Comparison of ENCODE assay signal across 8 cellular contexts in the genomic region with DNA sequence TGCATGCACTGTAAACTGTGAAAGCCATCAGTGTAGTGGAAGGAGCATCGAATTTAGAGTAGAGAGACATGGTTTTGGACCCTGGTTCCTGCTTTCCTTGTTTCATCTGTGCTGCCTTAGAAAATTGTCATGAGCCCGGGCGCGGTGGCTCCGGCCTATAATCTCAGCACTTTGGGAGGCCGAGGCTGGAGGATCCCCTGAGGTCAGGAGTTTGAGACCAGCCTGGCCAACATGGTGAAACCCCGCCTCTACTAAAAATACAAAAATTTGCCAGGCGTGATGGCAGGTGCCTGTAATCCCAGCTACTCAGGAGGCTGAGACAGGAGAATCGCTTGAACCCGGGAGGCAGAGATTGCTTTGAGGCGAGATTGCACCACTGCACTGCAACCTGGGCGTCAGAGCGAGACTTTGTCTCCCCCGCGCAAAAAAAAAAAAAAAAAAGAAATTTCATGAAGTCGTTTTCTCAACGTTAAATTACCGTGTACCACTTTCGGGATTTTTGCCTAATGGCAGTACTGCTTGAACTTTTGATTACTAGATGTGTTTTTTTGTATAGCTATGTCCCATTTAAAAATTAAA. TPM values are rescaled to one million over a fixed set of nuclear protein-coding genes. Genes with fewer than 3 reads are reported as not detected.
DNase-seq lines count a peak whose midpoint lies in the region; ATAC-seq and TF ChIP-seq lines count a peak whose summit lies in the region.

No MANE protein-coding gene starts in this region.

- peak overlapping the region; percentile 81 for H3K4me3 ChIP-seq in DOHH2 (ENCODE audit: low read length)
- peak overlapping the region; percentile 93 for H3K4me3 ChIP-seq in RWPE2 (ENCODE audit: severe bottlenecking)
- peak overlapping the region; percentile 76 to 86 (median 78) for H3K4me3 ChIP-seq in esophagus muscularis mucosa
- H3K4me3 ChIP-seq in prostate gland: peak overlapping the region; percentile 69 to 73

- peaks cover 13% of the 10 kb centered on the region for H3K4me1 ChIP-seq in DOHH2 (ENCODE audit: control insufficient read depth, low read length)
- H3K4me1 ChIP-seq in RWPE2 (ENCODE audit: insufficient read depth, poor library complexity, severe bottlenecking): peaks cover 5% of the 10 kb centered on the region
- peaks cover 14 to 27% (median 23%) of the 10 kb centered on the region in 4 donors for H3K4me1 ChIP-seq in esophagus muscularis mucosa
- no peaks in the 10 kb centered on the region for H3K4me1 ChIP-seq in prostate gland (replicated peaks)

- H3K27me3 ChIP-seq in DOHH2 (ENCODE audit: control insufficient read depth, low read length) (no peaks in the 10 kb centered on the region), RWPE2 (ENCODE audit: insufficient read depth, poor library complexity, severe bottlenecking) (no peaks in the 10 kb centered on the region), esophagus muscularis mucosa (no peaks in the 10 kb centered on the region), prostate gland (replicated peaks; ENCODE audit: insufficient read depth) (no peaks in the 10 kb centered on the region)

- peaks cover 13% of the 10 kb centered on the region for H3K79me2 ChIP-seq in DOHH2 (ENCODE audit: control insufficient read depth, low read length)

- TF ChIP-seq EP300 in esophagus muscularis mucosa (IDR thresholded peaks at IDR 0.05): no peak

- DNase-seq in RWPE2 (ENCODE audit: low spot score) (no peak), esophagus muscularis mucosa (ENCODE audit: extremely low spot score) (no peak), prostate gland (ENCODE audit: low spot score) (no peak), A172 (ENCODE audit: low spot score) (no peak), SW 1271 (lab: John Stamatoyannopoulos, UW) (no peak), GM13977 (ENCODE audit: low spot score) (no peak)

- WGBS in esophagus muscularis mucosa: 58% methylated on average over 19 of the region's 19 CpGs
- WGBS in prostate gland: 36% methylated on average over 19 of the region's 19 CpGs

- H3K36me3 ChIP-seq in DOHH2 (ENCODE audit: control insufficient read depth, low read length) (peaks cover under 1% of the 10 kb centered on the region; the same call in 1 of the 2 replicates), RWPE2 (ENCODE audit: low read depth) (peaks cover 5% of the 10 kb centered on the region), esophagus muscularis mucosa (peaks cover 3 to 23% (median 11%) of the 10 kb centered on the region in 4 donors), prostate gland (no peaks in the 10 kb centered on the region)

- no peak for TF ChIP-seq POLR2A in esophagus muscularis mucosa (IDR thresholded peaks at IDR 0.05; ENCODE audit: low read depth)
- no peak for TF ChIP-seq POLR2A in prostate gland (IDR thresholded peaks at IDR 0.05)

- H3K9me3 ChIP-seq in DOHH2 (ENCODE audit: control insufficient read depth, insufficient read depth, low read length) (no peaks in the 10 kb centered on the region), RWPE2 (ENCODE audit: severe bottlenecking) (no peaks in the 10 kb centered on the region), esophagus muscularis mucosa (no peaks in the 10 kb centered on the region), prostate gland (no peaks in the 10 kb centered on the region)

- peak overlapping the region; percentile 69 for H3K4me2 ChIP-seq in DOHH2 (ENCODE audit: low read length)

- no peak for TF ChIP-seq CTCF in DOHH2 (IDR thresholded peaks at IDR 0.05; ENCODE audit: low read depth, low read length, poor library complexity, severe bottlenecking)
- TF ChIP-seq CTCF in RWPE2 (IDR thresholded peaks at IDR 0.05; ENCODE audit: poor library complexity, severe bottlenecking): no peak
- no peak for TF ChIP-seq CTCF in esophagus muscularis mucosa (IDR thresholded peaks at IDR 0.05)
- TF ChIP-seq CTCF in prostate gland (IDR thresholded peaks at IDR 0.05): no peak
- no peak for TF ChIP-seq CTCF in GM13977 (IDR thresholded peaks at IDR 0.05; ENCODE audit: extremely low read depth, insufficient read depth, missing control alignments)

- no peaks in the 10 kb centered on the region for H3F3A ChIP-seq in DOHH2 (ENCODE audit: control insufficient read depth, insufficient read depth)

- in situ Hi-C loops in GM13977 (cut with MboI; ENCODE audit: low pct_unique_long_range_greater_than_20kb, low sequenced_read_pairs, unreplicated experiment): no loop called here

- H4K20me1 ChIP-seq in DOHH2 (ENCODE audit: control insufficient read depth, insufficient read depth, low read depth, low read length): no peaks in the 10 kb centered on the region

- H3K27ac ChIP-seq in DOHH2 (ENCODE audit: low read depth, low read length): peak overlapping the region; percentile 90
- H3K27ac ChIP-seq in RWPE2 (ENCODE audit: poor library complexity, severe bottlenecking): peak overlapping the region; percentile 69
- peak overlapping the region; percentile 97 to 99 (median 98) for H3K27ac ChIP-seq in esophagus muscularis mucosa (replicated peaks in 1 of 4)
- H3K27ac ChIP-seq in prostate gland: peak overlapping the region; percentile 99 to 100

- H3K9me2 ChIP-seq in DOHH2 (replicated peaks; ENCODE audit: control insufficient read depth, low read length): no peaks in the 10 kb centered on the region

- ATAC-seq in RWPE2 (ENCODE audit: low read depth) (no peak; the same call in 2 of the 3 replicates), GM21526 (IDR thresholded peaks at IDR 0.05; ENCODE audit: low FRiP score, unreplicated experiment) (no peak)

- intact Hi-C loops in esophagus muscularis mucosa (cut with DNase I): loop anchor here (10.0 kb wide), 1 partner anchor 456 kb away; the partner anchor contains the start of genes CCP110 and GDE1
- intact Hi-C loops in prostate gland (cut with DNase I): loop anchor here (5.0 kb wide), 1 partner anchor 454 kb away; the partner anchor contains the start of genes CCP110 and GDE1

RNA-seq across cellular contexts. Expression of gene COQ7, which starts 0.9 kb away (rescaled TPM):
- total RNA-seq in esophagus muscularis mucosa (10 to 100 TPM; 19.1 to 31.2 (median 28.8) TPM), prostate gland (10 to 100 TPM; 31.1 to 32.4 TPM)
- 39.0 and 50.5 TPM in 2 replicates for total RNA-seq in A172 (2014; rRNA removed; shearing (Covaris generic))

RNA-seq across cellular contexts. Expression of gene ITPRIPL2, which starts 45.4 kb away (rescaled TPM):
- total RNA-seq in esophagus muscularis mucosa (100 to 1,000 TPM in 1 of 4 donors, 10 to 100 TPM in 3; 56.1 to 111 (median 83.2) TPM), prostate gland (10 to 100 TPM; 56.6 to 66.4 TPM)
- total RNA-seq in A172 (2014; rRNA removed; shearing (Covaris generic)): 24.1 and 30.8 TPM in 2 replicates
